23 cellular contexts compared by ENCODE assay signal in the genomic region with DNA sequence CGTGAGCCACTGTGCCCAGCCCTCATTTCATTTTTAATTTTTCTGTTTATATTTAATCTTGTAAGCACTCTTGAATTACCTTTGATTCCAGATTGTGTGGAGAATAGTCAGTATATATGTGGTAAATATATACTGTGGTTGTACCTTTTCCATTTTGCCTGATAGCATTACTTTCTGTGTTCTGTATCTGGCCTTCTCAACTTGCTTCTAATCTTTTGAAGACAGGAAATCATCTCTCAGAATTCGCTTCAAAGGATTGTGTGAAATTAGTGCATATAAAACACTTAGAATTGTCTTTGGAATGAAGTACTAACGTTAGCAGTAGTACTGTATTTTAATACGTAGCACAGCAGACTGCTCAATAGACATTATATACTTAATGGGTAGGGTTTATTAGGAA. TPM values are rescaled to one million over a fixed set of nuclear protein-coding genes. Genes with fewer than 3 reads are reported as not detected.
DNase-seq lines count a peak whose midpoint lies in the region; ATAC-seq and TF ChIP-seq lines count a peak whose summit lies in the region.
"Had no signal": no experiment of that assay in that cellular context is flagged by ENCODE, and none has a peak within 500 bp of the region (broad histone marks: within the 10 kb centered on the region; RNA-seq: fewer than 3 reads in every experiment).

No MANE protein-coding gene starts in this region.

- peak in 1 of 3 donors; percentile 5 for DNase-seq in CD4-positive, CD25-positive, alpha-beta regulatory T cell
- DNase-seq in CD8-positive, alpha-beta T cell: no peak
- DNase-seq in natural killer cell (no peak), prostate gland (ENCODE audit: low spot score) (no peak), Caco-2 (no peak)
- DNase-seq in stimulated activated CD4-positive, alpha-beta T cell treated with anti-CD3 and anti-CD28 coated beads, Interleukin-2, amount 100 ng/mL, for 48 hours: no peak
- DNase-seq: Calu3, GF-D8, KBM-7, MM.1S, NCI-H1048, NCI-H1417 treated with DMSO at 0.1 percent for 48 hours, NCI-H187, NCI-H446 treated with DMSO at 0.1 percent for 48 hours, NCI-H526 treated with DMSO at 0.1 percent for 48 hours, Right ventricle myocardium superior had no signal

- TF ChIP-seq CTCF in CD8-positive, alpha-beta T cell (IDR thresholded peaks at IDR 0.05): no peak
- TF ChIP-seq CTCF in natural killer cell (IDR thresholded peaks at IDR 0.05) (no peak), prostate gland (IDR thresholded peaks at IDR 0.05) (no peak), Caco-2 (IDR thresholded peaks at IDR 0.05; ENCODE audit: insufficient read depth in 1 of 2, low read depth in 1 of 2, low read length in 1 of 2, severe bottlenecking in 1 of 2, unreplicated experiment in 1 of 2) (no peak)

- H3K27me3 Mint-ChIP-seq in CD4-positive, CD25-positive, alpha-beta regulatory T cell: no peaks in the 10 kb centered on the region
- H3K27me3 Mint-ChIP-seq in CD8-positive, alpha-beta T cell (ENCODE audit: low read depth): no peaks in the 10 kb centered on the region
- no peaks in the 10 kb centered on the region for H3K27me3 Mint-ChIP-seq in activated T-helper 17 cell treated with anti-CD3 and anti-CD28 coated beads, Interleukin-2, amount 50 U/mL, for 72 hours
- H3K27me3 Mint-ChIP-seq in natural killer cell (ENCODE audit: low read depth in 2 of 2): no peaks in the 10 kb centered on the region
- no peaks in the 10 kb centered on the region for H3K27me3 Mint-ChIP-seq in Caco-2 (ENCODE audit: insufficient read depth, unreplicated experiment)
- H3K27me3 Mint-ChIP-seq: B cell had no signal

- intact Hi-C loops in CD8-positive, alpha-beta T cell (cut with DNase I, micrococcal nuclease): no loop called here
- intact Hi-C loops in natural killer cell (cut with micrococcal nuclease) (no loop called here), prostate gland (cut with DNase I) (no loop called here), Caco-2 (cut with micrococcal nuclease; ENCODE audit: unreplicated experiment) (no loop called here)

- no TSS peak for BruUV-seq in Caco-2 (replicated peaks; lab: Mats Ljungman, UMichigan)

- H3K27ac ChIP-seq in CD4-positive, CD25-positive, alpha-beta regulatory T cell (ENCODE audit: insufficient read depth, low read length, poor library complexity, severe bottlenecking): no peak overlapping the region
- H3K27ac ChIP-seq in CD8-positive, alpha-beta T cell (ENCODE audit: low read depth, low read length): no peak overlapping the region
- H3K27ac ChIP-seq in prostate gland: no peak overlapping the region
- H3K27ac ChIP-seq: A549, HL-60 had no signal

- POLR2A ChIA-PET in CD8-positive, alpha-beta T cell (lab: Charles Lee): interaction anchor here (1.1 kb wide), 1 partner anchor 9 kb away, joined by 4 read pairs; no protein-coding TSS in a partner anchor
- POLR2A ChIA-PET in Caco-2 (lab: Charles Lee): no interaction called here

- 76% methylated on average over 4 of the region's 4 CpGs for WGBS in prostate gland

- H3K9me3 ChIP-seq in CD4-positive, CD25-positive, alpha-beta regulatory T cell (ENCODE audit: control insufficient read depth in 2 of 2, low read length in 2 of 2): no peaks in the 10 kb centered on the region
- no peaks in the 10 kb centered on the region for H3K9me3 ChIP-seq in CD8-positive, alpha-beta T cell (ENCODE audit: low read length)
- H3K9me3 ChIP-seq in prostate gland (no peaks in the 10 kb centered on the region), Caco-2 (no peaks in the 10 kb centered on the region)
- H3K9me3 ChIP-seq: A549 had no signal

- no peak for TF ChIP-seq POLR2A in prostate gland (IDR thresholded peaks at IDR 0.05)

- peaks cover 27 to 46% (median 37%) of the 10 kb centered on the region in 4 donors for H3K4me1 Mint-ChIP-seq in CD4-positive, CD25-positive, alpha-beta regulatory T cell
- peaks cover 41% of the 10 kb centered on the region for H3K4me1 Mint-ChIP-seq in CD8-positive, alpha-beta T cell (ENCODE audit: low read depth)
- H3K4me1 Mint-ChIP-seq in activated T-helper 17 cell treated with anti-CD3 and anti-CD28 coated beads, Interleukin-2, amount 50 U/mL, for 72 hours: peaks cover 9% of the 10 kb centered on the region
- H3K4me1 Mint-ChIP-seq in natural killer cell (peaks cover 31 to 42% of the 10 kb centered on the region in 2 donors), Caco-2 (ENCODE audit: low read depth, unreplicated experiment) (no peaks in the 10 kb centered on the region)
- H3K4me1 Mint-ChIP-seq: CD14-positive monocyte had no signal

- peaks cover 0 to 2% (median 0%) of the 10 kb centered on the region in 7 donors for H3K9me3 Mint-ChIP-seq in CD4-positive, CD25-positive, alpha-beta regulatory T cell
- no peaks in the 10 kb centered on the region for H3K9me3 Mint-ChIP-seq in CD8-positive, alpha-beta T cell
- H3K9me3 Mint-ChIP-seq in activated T-helper 17 cell treated with anti-CD3 and anti-CD28 coated beads, Interleukin-2, amount 50 U/mL, for 72 hours: no peaks in the 10 kb centered on the region
- H3K9me3 Mint-ChIP-seq in natural killer cell (no peaks in the 10 kb centered on the region), Caco-2 (ENCODE audit: unreplicated experiment) (no peaks in the 10 kb centered on the region)
- H3K9me3 Mint-ChIP-seq: CD14-positive monocyte had no signal

- H3K36me3 ChIP-seq in CD4-positive, CD25-positive, alpha-beta regulatory T cell (ENCODE audit: control insufficient read depth, insufficient read depth, low read length): no peaks in the 10 kb centered on the region
- peaks cover 4% of the 10 kb centered on the region for H3K36me3 ChIP-seq in CD8-positive, alpha-beta T cell (ENCODE audit: insufficient read depth, low read length)
- H3K36me3 ChIP-seq in prostate gland: no peaks in the 10 kb centered on the region
- H3K36me3 ChIP-seq in Caco-2 (ENCODE audit: control insufficient read depth, insufficient read depth, low read length): no peaks in the 10 kb centered on the region

- peaks cover 3% of the 10 kb centered on the region for H3K36me3 Mint-ChIP-seq in CD4-positive, CD25-positive, alpha-beta regulatory T cell
- H3K36me3 Mint-ChIP-seq in CD8-positive, alpha-beta T cell: peaks cover 6% of the 10 kb centered on the region
- peaks cover 6% of the 10 kb centered on the region for H3K36me3 Mint-ChIP-seq in activated T-helper 17 cell treated with anti-CD3 and anti-CD28 coated beads, Interleukin-2, amount 50 U/mL, for 72 hours (ENCODE audit: low read depth)
- H3K36me3 Mint-ChIP-seq in natural killer cell: no peaks in the 10 kb centered on the region
- peaks cover 6% of the 10 kb centered on the region for H3K36me3 Mint-ChIP-seq in Caco-2 (ENCODE audit: insufficient read depth, unreplicated experiment)

- no peak for ATAC-seq in CD4-positive, CD25-positive, alpha-beta regulatory T cell (ENCODE audit: low read depth in 2 of 2)
- peak; percentile 17 for ATAC-seq in CD8-positive, alpha-beta T cell
- no peak for ATAC-seq in activated T-helper 17 cell treated with anti-CD3 and anti-CD28 coated beads, Interleukin-2, amount 50 U/mL, for 72 hours (replicated peaks)
- ATAC-seq in natural killer cell: no peak
- ATAC-seq in GM19455 (IDR thresholded peaks at IDR 0.05; ENCODE audit: unreplicated experiment): no peak
- ATAC-seq: A549, HepG2 had no signal

- peak overlapping the region in 3 of 4 donors; percentile 24 to 66 (median 55) for H3K4me3 Mint-ChIP-seq in CD4-positive, CD25-positive, alpha-beta regulatory T cell
- no peak overlapping the region for H3K4me3 Mint-ChIP-seq in CD8-positive, alpha-beta T cell
- H3K4me3 Mint-ChIP-seq in activated T-helper 17 cell treated with anti-CD3 and anti-CD28 coated beads, Interleukin-2, amount 50 U/mL, for 72 hours: no peak overlapping the region
- H3K4me3 Mint-ChIP-seq in natural killer cell (peak overlapping the region; percentile 31), Caco-2 (ENCODE audit: unreplicated experiment) (no peak overlapping the region)
- H3K4me3 Mint-ChIP-seq: B cell, CD14-positive monocyte had no signal

- H3K27ac Mint-ChIP-seq in CD4-positive, CD25-positive, alpha-beta regulatory T cell: peak overlapping the region; percentile 52 to 80 (median 60)
- H3K27ac Mint-ChIP-seq in CD8-positive, alpha-beta T cell: no peak overlapping the region
- H3K27ac Mint-ChIP-seq in activated T-helper 17 cell treated with anti-CD3 and anti-CD28 coated beads, Interleukin-2, amount 50 U/mL, for 72 hours: peak overlapping the region; percentile 39
- H3K27ac Mint-ChIP-seq in natural killer cell (peak overlapping the region; percentile 73 to 85), Caco-2 (ENCODE audit: unreplicated experiment) (no peak overlapping the region)
- H3K27ac Mint-ChIP-seq: B cell had no signal

- peaks cover 18% of the 10 kb centered on the region for H3K4me1 ChIP-seq in CD4-positive, CD25-positive, alpha-beta regulatory T cell (ENCODE audit: control insufficient read depth, insufficient read depth, low read length, poor library complexity, severe bottlenecking)
- peaks cover 12% of the 10 kb centered on the region for H3K4me1 ChIP-seq in CD8-positive, alpha-beta T cell (ENCODE audit: insufficient read depth, low read length)
- H3K4me1 ChIP-seq in prostate gland (replicated peaks) (no peaks in the 10 kb centered on the region), Caco-2 (no peaks in the 10 kb centered on the region)
- H3K4me1 ChIP-seq: A549 had no signal

- CTCF ChIA-PET in CD8-positive, alpha-beta T cell (lab: Charles Lee): interaction anchor here (1.3 to 2.0 kb wide), 2 partner anchors 252 to 260 kb away, joined by 5 to 6 read pairs; no protein-coding TSS in a partner anchor
- CTCF ChIA-PET in Caco-2 (lab: Charles Lee): no interaction called here

- peak overlapping the region; percentile 10 for H3K4me3 ChIP-seq in CD4-positive, CD25-positive, alpha-beta regulatory T cell (ENCODE audit: low read depth, low read length)
- H3K4me3 ChIP-seq in CD8-positive, alpha-beta T cell (ENCODE audit: low read depth, low read length): no peak overlapping the region
- H3K4me3 ChIP-seq in prostate gland (no peak overlapping the region), Caco-2 (ENCODE audit: low read depth, low read length) (no peak overlapping the region)
- H3K4me3 ChIP-seq: A549 had no signal

- H3K27me3 ChIP-seq in CD4-positive, CD25-positive, alpha-beta regulatory T cell (ENCODE audit: control insufficient read depth, insufficient read depth, low read length): no peaks in the 10 kb centered on the region
- H3K27me3 ChIP-seq in CD8-positive, alpha-beta T cell (ENCODE audit: insufficient read depth, low read length): no peaks in the 10 kb centered on the region
- H3K27me3 ChIP-seq in prostate gland (replicated peaks; ENCODE audit: insufficient read depth) (no peaks in the 10 kb centered on the region), Caco-2 (replicated peaks; ENCODE audit: control insufficient read depth, insufficient read depth, low read length) (no peaks in the 10 kb centered on the region)

RNA-seq across cellular contexts. Expression of a gene that starts 37.9 kb away (rescaled TPM):
- total RNA-seq in CD4-positive, CD25-positive, alpha-beta regulatory T cell: 64.6 TPM
- polyA plus RNA-seq in CD4-positive, CD25-positive, alpha-beta regulatory T cell: 10 to 100 TPM; 41.6 to 52.8 (median 46.2) TPM
- 10 to 100 TPM; 57.8 to 60.5 TPM for total RNA-seq in CD8-positive, alpha-beta T cell
- total RNA-seq in activated T-helper 17 cell treated with anti-CD3 and anti-CD28 coated beads, Interleukin-2, amount 50 U/mL, for 72 hours: 10 to 100 TPM; 33.6 to 34.9 TPM
- 10 to 100 TPM; 74.0 to 99.8 (median 86.4) TPM for total RNA-seq in natural killer cell
- total RNA-seq in prostate gland: 10 to 100 TPM; 33.5 to 49.5 TPM
- 47.6 and 49.4 TPM in 2 replicates for total RNA-seq in Caco-2 (2022)

Comparison
In these comparisons a context has a peak if more than half of its experiments do, and no peak if none do; other contexts are left out.
1. H3K27ac Mint-ChIP-seq: peak in CD4-positive, CD25-positive, alpha-beta regulatory T cell (3 of 3), activated T-helper 17 cell treated with anti-CD3 and anti-CD28 coated beads, Interleukin-2, amount 50 U/mL, for 72 hours (single experiment) and natural killer cell (2 of 2); none in CD8-positive, alpha-beta T cell (single experiment) and Caco-2 (single experiment).
2. H3K4me3 Mint-ChIP-seq: peak in CD4-positive, CD25-positive, alpha-beta regulatory T cell (3 of 4) and natural killer cell (single experiment); none in CD8-positive, alpha-beta T cell (single experiment), activated T-helper 17 cell treated with anti-CD3 and anti-CD28 coated beads, Interleukin-2, amount 50 U/mL, for 72 hours (single experiment) and Caco-2 (single experiment).